Comparison of ENCODE assay signal across 12 cellular contexts in genomic region chr16:50372611-50373344, GRCh38. TPM values are rescaled to one million over a fixed set of nuclear protein-coding genes. Genes with fewer than 3 reads are reported as not detected.
DNase-seq lines count a peak whose midpoint lies in the region; ATAC-seq and TF ChIP-seq lines count a peak whose summit lies in the region.
"Had no signal": no experiment of that assay in that cellular context is flagged by ENCODE, and none has a peak within 500 bp of the region (broad histone marks: within the 10 kb centered on the region; RNA-seq: fewer than 3 reads in every experiment).

No MANE protein-coding gene starts in this region.

- H3K4me2 ChIP-seq in Karpas-422 (ENCODE audit: low read depth, low read length, poor library complexity, severe bottlenecking): no peak overlapping the region

- H3K4me1 ChIP-seq in Karpas-422 (ENCODE audit: low read length): peaks cover 4% of the 10 kb centered on the region

- H3K9me3 ChIP-seq in Karpas-422 (ENCODE audit: low read length): no peaks in the 10 kb centered on the region
- H3K9me3 ChIP-seq: left lung, SJSA1 had no signal

- no peaks in the 10 kb centered on the region for H3K9me2 ChIP-seq in Karpas-422 (replicated peaks; ENCODE audit: insufficient read depth, low read length)

- DNase-seq in DMS53 treated with DMSO at 0.1 percent for 48 hours (lab: John Stamatoyannopoulos, UW; ENCODE audit: unreplicated experiment) (peak; percentile 12), NCI-H1694 (lab: John Stamatoyannopoulos, UW) (peak; percentile 26), fibroblast of peridontal ligament (ENCODE audit: extremely low read depth) (peak; percentile 42), pons (ENCODE audit: low spot score) (peak; percentile 24), Karpas-422 (no peak), GM13977 (ENCODE audit: low spot score) (no peak)
- DNase-seq in activated T-cell treated with anti-CD3 and anti-CD28 coated beads, Interleukin-2, amount 50 U/mL, for 48 hours: no peak
- DNase-seq: H9, left lung had no signal

- H3K36me3 ChIP-seq in Karpas-422 (ENCODE audit: insufficient read depth, low read length): no peaks in the 10 kb centered on the region
- H3K36me3 ChIP-seq: left lung had no signal

- no peak for ATAC-seq in GM18498 (IDR thresholded peaks at IDR 0.05; ENCODE audit: unreplicated experiment)

- H4K20me1 ChIP-seq in Karpas-422 (ENCODE audit: insufficient read depth, low read depth, low read length): peaks cover 5% of the 10 kb centered on the region; the same call in 1 of the 2 replicates

- no peak overlapping the region for H3K9ac ChIP-seq in Karpas-422 (ENCODE audit: low read length)

- no peak overlapping the region for H2AFZ ChIP-seq in Karpas-422 (ENCODE audit: low read length)

- TF ChIP-seq CTCF in GM13977 (IDR thresholded peaks at IDR 0.05; ENCODE audit: extremely low read depth, insufficient read depth, missing control alignments): no peak

- in situ Hi-C loops in GM13977 (cut with MboI; ENCODE audit: low pct_unique_long_range_greater_than_20kb, low sequenced_read_pairs, unreplicated experiment): loop anchor here (10.0 to 25.0 kb wide), 2 partner anchors 132 to 415 kb away; no protein-coding TSS in a partner anchor

- H3K4me3 ChIP-seq in Karpas-422 (ENCODE audit: low read length): no peak overlapping the region
- H3K4me3 ChIP-seq: K562, left lung, SJSA1 had no signal

- H3K79me2 ChIP-seq in Karpas-422 (ENCODE audit: low read length): peaks cover 7% of the 10 kb centered on the region

- H3K27ac ChIP-seq in Karpas-422 (ENCODE audit: low read length): no peak overlapping the region
- H3K27ac ChIP-seq: left lung, SJSA1 had no signal

- no peaks in the 10 kb centered on the region; the same call in 1 of the 2 replicates for H3K27me3 ChIP-seq in Karpas-422 (ENCODE audit: low read length)
- H3K27me3 ChIP-seq: left lung had no signal

RNA-seq across cellular contexts. Expression of gene BRD7, which starts 4.0 kb away (rescaled TPM):
- total RNA-seq in Karpas-422 (2014; rRNA removed; shearing (Covaris generic); ENCODE audit: low replicate concordance): 59.6 and 66.0 TPM in 2 replicates

Comparison
In these comparisons a context has a peak if more than half of its experiments do, and no peak if none do; other contexts are left out.
1. DNase-seq: peak in DMS53 treated with DMSO at 0.1 percent for 48 hours (single experiment), NCI-H1694 (single experiment), fibroblast of peridontal ligament (single experiment) and pons (single experiment); none in Karpas-422 (single experiment), activated T-cell treated with anti-CD3 and anti-CD28 coated beads, Interleukin-2, amount 50 U/mL, for 48 hours (0 of 2) and GM13977 (single experiment).